ENCODE assay signal across 1 cellular context in genomic region chr2:173972165-173972564, GRCh38.
TF ChIP-seq lines count a peak whose summit lies in the region.

No MANE protein-coding gene starts in this region.

TF ChIP-seq in A549, 52 proteins besides CTCF, POLR2A, EP300 and RAD21 (continued from another document):
- TF ChIP-seq REST (IDR thresholded peaks at IDR 0.05): no peak
